In genomic region chr5:165808358-165808757, GRCh38 we compare ENCODE assay signal across 8 cellular contexts.
"Had no signal": no experiment of that assay in that cellular context is flagged by ENCODE, and none has a peak within 500 bp of the region (broad histone marks: within the 10 kb centered on the region; RNA-seq: fewer than 3 reads in every experiment).

No MANE protein-coding gene starts in this region.

- DNase-seq: GDM1, GF-D8 had no signal

- FAIRE-seq: G401.6, GM12878, GM12891, GM12892, GM18507, GM19239 had no signal

- ATAC-seq: GM12878 had no signal

- H3K4me3 ChIP-seq: GM12878 had no signal
